In the genomic region with DNA sequence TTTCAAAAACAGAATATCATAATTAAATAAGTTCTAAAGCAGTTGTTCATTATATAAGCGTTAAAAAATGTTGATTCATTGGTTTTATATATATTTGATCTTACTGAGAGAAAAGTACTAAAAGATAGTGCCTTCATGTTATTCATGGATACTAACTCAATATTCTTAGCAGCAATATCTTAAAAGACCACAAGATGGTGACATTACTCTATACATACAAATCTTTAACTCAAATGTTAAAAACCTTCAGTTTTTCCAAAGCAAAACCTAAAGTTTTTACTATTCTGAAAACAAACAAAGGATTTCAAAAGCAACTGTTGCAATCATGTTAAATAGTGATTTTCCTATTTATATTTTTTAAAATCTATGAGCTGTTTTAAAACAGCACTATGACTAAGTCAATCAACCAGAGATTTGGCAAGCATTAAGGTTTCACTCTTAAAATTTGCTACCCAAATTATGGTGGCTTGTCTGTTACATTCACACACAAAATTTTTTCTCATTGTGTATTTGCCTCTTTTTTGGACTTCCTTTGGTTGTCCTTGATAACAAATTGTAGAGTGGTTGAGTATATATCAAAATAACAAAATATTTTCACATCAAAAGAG, we compare ENCODE assay signal across 9 cellular contexts. TPM values are rescaled to one million over a fixed set of nuclear protein-coding genes. Genes with fewer than 3 reads are reported as not detected.
A peak's percentile ranks its signal among the peaks of the same experiment; 100 is the strongest.
DNase-seq lines count a peak whose midpoint lies in the region; ATAC-seq and TF ChIP-seq lines count a peak whose summit lies in the region.
"Had no signal": no experiment of that assay in that cellular context is flagged by ENCODE, and none has a peak within 500 bp of the region (broad histone marks: within the 10 kb centered on the region; RNA-seq: fewer than 3 reads in every experiment).

No MANE protein-coding gene starts in this region.

- ATAC-seq in HG02885 (IDR thresholded peaks at IDR 0.05; ENCODE audit: poor library complexity, unreplicated experiment) (peak; percentile 65), GM19023 (IDR thresholded peaks at IDR 0.05; ENCODE audit: unreplicated experiment) (no peak)

- no peak overlapping the region for H3K27ac ChIP-seq in tibial nerve
- H3K27ac ChIP-seq: SJCRH30 had no signal

- no peaks in the 10 kb centered on the region for H3K36me3 ChIP-seq in tibial nerve
- H3K36me3 ChIP-seq: SJCRH30 had no signal

- no peak for TF ChIP-seq EP300 in tibial nerve (IDR thresholded peaks at IDR 0.05)

- H3K27me3 ChIP-seq in tibial nerve, result no peaks in the 10 kb centered on the region
- H3K27me3 ChIP-seq: SJCRH30 had no signal

- peak; percentile 13 for DNase-seq in EH (ENCODE audit: low read depth)
- peak; percentile 51 for DNase-seq in RKO (ENCODE audit: low spot score)
- DNase-seq in foreskin melanocyte, result peak; percentile 12
- no peak for DNase-seq in tibial nerve (ENCODE audit: low spot score in 2 of 2)
- no peak for DNase-seq in SHP77 (lab: John Stamatoyannopoulos, UW)
- no peak for DNase-seq in activated T-cell treated with anti-CD3 and anti-CD28 coated beads, Interleukin-2, amount 50 U/mL, for 1 hour

- H3K9me3 ChIP-seq in tibial nerve, result no peaks in the 10 kb centered on the region
- H3K9me3 ChIP-seq: SJCRH30 had no signal

- no peak overlapping the region for H3K4me3 ChIP-seq in tibial nerve
- H3K4me3 ChIP-seq: SJCRH30 had no signal

- WGBS in tibial nerve, 2 donors, result 2 to 8% methylated on average over 1 of the region's 1 CpG

- peak; percentile 46 to 63 (median 57) for TF ChIP-seq CTCF in tibial nerve (IDR thresholded peaks at IDR 0.05)

- TF ChIP-seq POLR2A in tibial nerve (IDR thresholded peaks at IDR 0.05), result no peak

- peaks cover 0 to 13% (median 10%) of the 10 kb centered on the region in 4 donors for H3K4me1 ChIP-seq in tibial nerve
- H3K4me1 ChIP-seq: SJCRH30 had no signal

RNA-seq across cellular contexts. Expression of a gene that starts 50.1 kb away (rescaled TPM):
- 10 to 100 TPM in 1 of 4 donors, 1 to 10 TPM in 3; 6.3 to 18.4 (median 8.8) TPM for total RNA-seq in tibial nerve
- total RNA-seq: SJCRH30 had no signal

Comparison
In these comparisons a context has a peak if more than half of its experiments do, and no peak if none do; other contexts are left out.
1. DNase-seq: peak in EH (single experiment), RKO (single experiment) and foreskin melanocyte (single experiment); none in tibial nerve (0 of 2), SHP77 (0 of 2) and activated T-cell treated with anti-CD3 and anti-CD28 coated beads, Interleukin-2, amount 50 U/mL, for 1 hour (single experiment).